1 cellular context compared by ENCODE assay signal in the genomic region with DNA sequence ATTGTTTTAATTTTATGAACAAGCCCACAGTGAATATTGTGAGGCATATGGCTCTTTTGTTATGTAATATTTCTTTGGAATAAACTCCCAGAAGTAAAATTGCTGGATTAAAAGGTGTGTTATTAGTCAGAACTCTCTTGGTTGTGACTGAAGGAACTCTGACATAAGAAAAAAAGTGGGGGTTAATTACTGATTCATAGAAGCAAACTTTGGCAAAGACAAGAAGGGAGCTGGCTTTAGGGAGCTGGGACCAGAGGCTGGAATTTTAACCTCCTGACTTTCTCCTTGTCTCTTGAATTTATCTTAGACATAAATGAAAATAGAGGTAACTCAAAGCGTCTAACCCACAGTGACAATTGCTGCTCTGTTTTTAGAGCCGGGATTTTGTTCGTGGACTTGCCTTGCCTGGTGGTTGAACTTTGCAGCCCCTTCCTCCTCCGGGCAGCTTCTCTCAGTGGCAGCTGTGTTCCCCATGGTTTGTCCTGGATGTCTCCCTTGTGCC.
TF ChIP-seq lines count a peak whose summit lies in the region.

No MANE protein-coding gene starts in this region.

TF ChIP-seq in K562, 482 proteins besides CTCF, POLR2A, EP300 and RAD21 (continued from another document):
- no peak for TF ChIP-seq NEUROD1 (IDR thresholded peaks at IDR 0.05; ENCODE audit: borderline replicate concordance, low read depth, low read length, partially characterized antibody)
- TF ChIP-seq HDGF (IDR thresholded peaks at IDR 0.05): no peak
- TF ChIP-seq SP1 (CRISPR knock-in tag; IDR thresholded peaks at IDR 0.05): no peak
- no peak for TF ChIP-seq DPF2 (IDR thresholded peaks at IDR 0.05)
- no peak for TF ChIP-seq FIP1L1 (IDR thresholded peaks at IDR 0.05; ENCODE audit: low read depth, low read length, poor library complexity, severe bottlenecking)
- TF ChIP-seq COPS2 (conservative IDR thresholded peaks at IDR 0.05): no peak
- TF ChIP-seq KHSRP (IDR thresholded peaks at IDR 0.05): no peak
- no peak for TF ChIP-seq GATAD2A (IDR thresholded peaks at IDR 0.05)
- TF ChIP-seq HDAC6 (IDR thresholded peaks at IDR 0.05; ENCODE audit: low read depth, low read length): no peak
- no peak for TF ChIP-seq MAFK (IDR thresholded peaks at IDR 0.05; ENCODE audit: low read length)
- no peak for TF ChIP-seq YY1 (IDR thresholded peaks at IDR 0.05; ENCODE audit: borderline replicate concordance in 1 of 3, control insufficient read depth in 1 of 3, extremely low read depth in 1 of 3, insufficient read depth in 3 of 3, insufficient read length in 1 of 3, insufficient replicate concordance in 2 of 3, low read depth in 1 of 3, low read length in 2 of 3)
TF ChIP-seq in K562: peak in this region for 0.
